18 cellular contexts compared by ENCODE assay signal in the genomic region with DNA sequence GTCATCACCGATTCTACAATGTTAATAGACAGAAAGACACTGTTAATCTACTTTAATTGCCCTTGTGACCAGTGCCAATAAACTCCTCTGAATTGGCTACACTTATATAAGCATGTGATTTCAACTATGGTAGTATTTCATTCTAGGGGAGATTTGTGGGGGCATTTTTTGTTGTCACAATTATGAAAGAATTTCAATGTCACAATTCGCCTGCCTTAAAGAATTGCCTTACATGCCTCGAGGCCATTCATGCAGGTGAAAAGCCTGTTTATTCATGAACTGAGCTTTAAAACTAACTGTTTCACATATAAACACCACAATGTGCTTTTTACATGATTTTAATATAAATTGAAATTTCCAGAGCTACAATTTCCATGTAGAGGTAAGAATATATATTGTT.
DNase-seq lines count a peak whose midpoint lies in the region; ATAC-seq lines count a peak whose summit lies in the region.
"Had no signal": no experiment of that assay in that cellular context is flagged by ENCODE, and none has a peak within 500 bp of the region (broad histone marks: within the 10 kb centered on the region; RNA-seq: fewer than 3 reads in every experiment).

No MANE protein-coding gene starts in this region.

- in situ Hi-C loops in Caki2 (cut with HindIII; ENCODE audit: low pct_unique_long_range_greater_than_20kb, low sequenced_read_pairs): no loop called here

- DNase-seq in Caki2 (ENCODE audit: low read depth) (peak; percentile 8), NCI-H1048 (lab: John Stamatoyannopoulos, UW) (peak; percentile 40), kidney glomerular epithelial cell (lab: John Stamatoyannopoulos, UW) (peak; percentile 16), renal cortical epithelial cell (ENCODE audit: low read depth) (peak; percentile 51), NCI-H345 (lab: John Stamatoyannopoulos, UW) (no peak), ecto neural progenitor cell (ENCODE audit: low spot score) (no peak)
- DNase-seq: Caco-2; CD4-positive, CD25-positive, alpha-beta regulatory T cell; CD8-positive, alpha-beta T cell; DMS 273 treated with DMSO at 0.1 percent for 48 hours; DMS79; EL; GDM1; GM23248; H9 had no signal

- ATAC-seq in HG03097 (IDR thresholded peaks at IDR 0.05; ENCODE audit: low FRiP score, unreplicated experiment): no peak
- ATAC-seq: CD8-positive, alpha-beta T cell; GM12878; HCT116 had no signal

Comparison
In these comparisons a context has a peak if more than half of its experiments do, and no peak if none do; other contexts are left out.
1. DNase-seq: peak in Caki2 (single experiment), NCI-H1048 (single experiment), kidney glomerular epithelial cell (single experiment) and renal cortical epithelial cell (single experiment); none in NCI-H345 (single experiment) and ecto neural progenitor cell (single experiment).